ENCODE assay signal across 26 cellular contexts in the genomic region with DNA sequence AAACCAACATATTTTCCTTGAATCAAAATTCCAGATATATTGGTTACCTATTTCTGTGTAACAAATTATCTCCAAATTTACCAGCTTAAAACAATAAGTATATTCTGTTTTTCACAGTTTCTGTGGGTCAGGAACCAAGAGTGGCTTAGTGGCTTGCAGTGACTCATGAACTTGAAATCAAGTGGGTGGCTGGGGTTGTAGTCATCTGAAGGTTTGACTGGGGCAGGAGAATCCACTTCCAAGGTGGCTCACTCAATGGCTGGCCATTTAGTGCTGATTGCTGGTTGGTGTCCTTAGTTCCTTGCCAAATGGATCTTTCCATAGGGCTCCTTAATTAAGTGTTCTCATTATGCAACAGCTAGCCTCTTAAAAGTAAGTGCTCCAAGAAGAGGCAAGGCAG.
"Had no signal": no experiment of that assay in that cellular context is flagged by ENCODE, and none has a peak within 500 bp of the region (broad histone marks: within the 10 kb centered on the region; RNA-seq: fewer than 3 reads in every experiment).

No MANE protein-coding gene starts in this region.

- H3K36me3 ChIP-seq: brain microvascular endothelial cell had no signal

- ATAC-seq: activated CD4-positive, alpha-beta T cell treated with anti-CD3 and anti-CD28 coated beads for 36 hours; activated T-cell treated with anti-CD3 and anti-CD28 coated beads, Interleukin-2, amount 50 U/mL, for 72 hours; gastroesophageal sphincter; heart right ventricle had no signal

- H3K27ac ChIP-seq: brain microvascular endothelial cell, coronary artery, esophagus squamous epithelium, gastroesophageal sphincter, heart right ventricle had no signal

- H3K27me3 ChIP-seq: brain microvascular endothelial cell, dorsolateral prefrontal cortex, esophagus squamous epithelium, gastroesophageal sphincter, heart right ventricle had no signal

- H3K9me3 ChIP-seq: gastroesophageal sphincter had no signal

- H3K4me3 ChIP-seq: coronary artery, dorsolateral prefrontal cortex, esophagus squamous epithelium, gastroesophageal sphincter, heart right ventricle had no signal

- DNase-seq: activated CD4-positive, alpha-beta T cell treated with anti-CD3 and anti-CD28 coated beads for 36 hours; activated CD4-positive, alpha-beta T cell treated with anti-CD3 and anti-CD28 coated beads, Interleukin-2, amount 50 U/mL, for 1 hour; activated CD4-positive, alpha-beta T cell treated with anti-CD3 and anti-CD28 coated beads, Interleukin-2, amount 50 U/mL, for 48 hours; activated CD4-positive, CD25-positive, alpha-beta regulatory T cell; activated CD4-positive, CD25-positive, alpha-beta regulatory T cell treated with anti-CD3 and anti-CD28 coated beads, Interleukin-2, amount 50 U/mL, for 72 hours; activated CD8-positive, alpha-beta memory T cell treated with anti-CD3 and anti-CD28 coated beads, Interleukin-2, amount 50 U/mL, for 48 hours; activated effector memory CD4-positive, alpha-beta T cell treated with Interleukin-2 at 50 U/mL for 16 hours; activated gamma-delta T cell treated with Interleukin-2 at 50 U/mL for 16 hours; activated naive CD4-positive, alpha-beta T cell treated with anti-CD3 and anti-CD28 coated beads, Interleukin-2, amount 50 U/mL, for 16 hours; activated naive CD4-positive, alpha-beta T cell treated with Interleukin-2 at 50 U/mL for 16 hours; activated T-cell treated with anti-CD3 and anti-CD28 coated beads for 4 hours; activated T-cell treated with anti-CD3 and anti-CD28 coated beads, Interleukin-2, amount 50 U/mL, for 24 hours; activated T-cell treated with anti-CD3 and anti-CD28 coated beads, Interleukin-2, amount 50 U/mL, for 72 hours; amniotic stem cell; anterior cingulate cortex; brain microvascular endothelial cell; dorsolateral prefrontal cortex; effector memory CD4-positive, alpha-beta T cell; endodermal cell; erythroblast; esophagus squamous epithelium; foreskin melanocyte; heart right ventricle; T-helper 2 cell had no signal

- H3K4me1 ChIP-seq: heart right ventricle had no signal
